ENCODE assay signal across 1 cellular context in the genomic region with DNA sequence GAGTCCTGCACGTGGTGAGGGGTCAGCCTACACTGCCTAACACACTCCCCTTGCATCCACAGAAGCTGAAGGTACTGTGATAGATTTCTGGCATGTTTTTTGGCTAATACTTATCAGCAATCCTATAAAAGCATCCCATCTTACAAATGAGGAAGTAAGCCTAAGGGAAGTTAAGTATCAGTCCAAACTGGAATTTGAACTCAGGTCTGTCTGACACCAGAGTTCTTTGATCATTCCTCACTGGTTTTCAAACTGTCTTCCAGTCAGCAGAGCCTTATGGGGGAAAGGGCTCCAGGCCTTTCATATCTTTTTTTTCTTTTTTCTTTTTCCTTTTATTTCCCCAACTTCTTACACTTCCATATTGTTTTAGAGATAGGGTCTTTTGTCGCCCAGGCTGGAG.
TF ChIP-seq lines count a peak whose summit lies in the region.

No MANE protein-coding gene starts in this region.

TF ChIP-seq in IMR-90, 13 proteins besides CTCF, POLR2A, EP300 and RAD21 (continued from another document):
- TF ChIP-seq BHLHE40 (IDR thresholded peaks at IDR 0.05; ENCODE audit: low read depth, low read length) = no peak
- TF ChIP-seq MAZ (IDR thresholded peaks at IDR 0.05; ENCODE audit: borderline replicate concordance, low read depth, low read length) = no peak
- no peak for TF ChIP-seq RCOR1 (IDR thresholded peaks at IDR 0.05; ENCODE audit: insufficient replicate concordance, low read length)
- TF ChIP-seq MAFK (IDR thresholded peaks at IDR 0.05; ENCODE audit: low read depth, low read length) = no peak
- TF ChIP-seq CEBPB (IDR thresholded peaks at IDR 0.05; ENCODE audit: low read depth, low read length) = no peak
- no peak for TF ChIP-seq NFE2L2 (IDR thresholded peaks at IDR 0.05; ENCODE audit: low read depth, low read length)
- TF ChIP-seq, protein P1, sequence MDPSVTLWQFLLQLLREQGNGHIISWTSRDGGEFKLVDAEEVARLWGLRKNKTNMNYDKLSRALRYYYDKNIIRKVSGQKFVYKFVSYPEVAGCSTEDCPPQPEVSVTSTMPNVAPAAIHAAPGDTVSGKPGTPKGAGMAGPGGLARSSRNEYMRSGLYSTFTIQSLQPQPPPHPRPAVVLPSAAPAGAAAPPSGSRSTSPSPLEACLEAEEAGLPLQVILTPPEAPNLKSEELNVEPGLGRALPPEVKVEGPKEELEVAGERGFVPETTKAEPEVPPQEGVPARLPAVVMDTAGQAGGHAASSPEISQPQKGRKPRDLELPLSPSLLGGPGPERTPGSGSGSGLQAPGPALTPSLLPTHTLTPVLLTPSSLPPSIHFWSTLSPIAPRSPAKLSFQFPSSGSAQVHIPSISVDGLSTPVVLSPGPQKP (IDR thresholded peaks at IDR 0.05; ENCODE audit: borderline replicate concordance, low read depth, low read length) = no peak
- TF ChIP-seq SMC3 (IDR thresholded peaks at IDR 0.05; ENCODE audit: low read depth, low read length) = no peak
